In the genomic region with DNA sequence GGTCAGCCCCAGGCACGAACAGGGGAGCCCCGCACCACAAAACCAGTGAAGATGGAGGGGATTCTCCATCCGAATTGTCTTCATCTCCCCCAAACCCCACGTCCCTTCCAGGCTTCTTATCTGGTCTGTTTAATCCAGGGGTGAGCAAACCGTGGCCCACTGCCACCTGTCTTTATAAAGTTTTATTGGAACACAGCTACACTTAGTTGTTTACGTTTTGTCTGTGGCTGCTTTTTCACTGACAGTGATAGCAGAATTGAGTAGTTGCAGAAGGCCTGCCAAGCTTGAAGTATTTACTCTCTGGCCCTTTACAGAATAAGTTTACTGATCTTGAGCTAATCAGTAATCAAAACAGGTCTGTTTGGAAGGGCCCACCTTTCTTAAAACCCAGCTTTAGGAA, we compare ENCODE assay signal across 1 cellular context.
TF ChIP-seq lines count a peak whose summit lies in the region.

No MANE protein-coding gene starts in this region.

TF ChIP-seq in GM12878, 131 proteins besides CTCF, POLR2A, EP300 and RAD21:
- TF ChIP-seq MEF2A (IDR thresholded peaks at IDR 0.05; ENCODE audit: insufficient read depth, low read depth, low read length): no peak
- TF ChIP-seq, protein P1, sequence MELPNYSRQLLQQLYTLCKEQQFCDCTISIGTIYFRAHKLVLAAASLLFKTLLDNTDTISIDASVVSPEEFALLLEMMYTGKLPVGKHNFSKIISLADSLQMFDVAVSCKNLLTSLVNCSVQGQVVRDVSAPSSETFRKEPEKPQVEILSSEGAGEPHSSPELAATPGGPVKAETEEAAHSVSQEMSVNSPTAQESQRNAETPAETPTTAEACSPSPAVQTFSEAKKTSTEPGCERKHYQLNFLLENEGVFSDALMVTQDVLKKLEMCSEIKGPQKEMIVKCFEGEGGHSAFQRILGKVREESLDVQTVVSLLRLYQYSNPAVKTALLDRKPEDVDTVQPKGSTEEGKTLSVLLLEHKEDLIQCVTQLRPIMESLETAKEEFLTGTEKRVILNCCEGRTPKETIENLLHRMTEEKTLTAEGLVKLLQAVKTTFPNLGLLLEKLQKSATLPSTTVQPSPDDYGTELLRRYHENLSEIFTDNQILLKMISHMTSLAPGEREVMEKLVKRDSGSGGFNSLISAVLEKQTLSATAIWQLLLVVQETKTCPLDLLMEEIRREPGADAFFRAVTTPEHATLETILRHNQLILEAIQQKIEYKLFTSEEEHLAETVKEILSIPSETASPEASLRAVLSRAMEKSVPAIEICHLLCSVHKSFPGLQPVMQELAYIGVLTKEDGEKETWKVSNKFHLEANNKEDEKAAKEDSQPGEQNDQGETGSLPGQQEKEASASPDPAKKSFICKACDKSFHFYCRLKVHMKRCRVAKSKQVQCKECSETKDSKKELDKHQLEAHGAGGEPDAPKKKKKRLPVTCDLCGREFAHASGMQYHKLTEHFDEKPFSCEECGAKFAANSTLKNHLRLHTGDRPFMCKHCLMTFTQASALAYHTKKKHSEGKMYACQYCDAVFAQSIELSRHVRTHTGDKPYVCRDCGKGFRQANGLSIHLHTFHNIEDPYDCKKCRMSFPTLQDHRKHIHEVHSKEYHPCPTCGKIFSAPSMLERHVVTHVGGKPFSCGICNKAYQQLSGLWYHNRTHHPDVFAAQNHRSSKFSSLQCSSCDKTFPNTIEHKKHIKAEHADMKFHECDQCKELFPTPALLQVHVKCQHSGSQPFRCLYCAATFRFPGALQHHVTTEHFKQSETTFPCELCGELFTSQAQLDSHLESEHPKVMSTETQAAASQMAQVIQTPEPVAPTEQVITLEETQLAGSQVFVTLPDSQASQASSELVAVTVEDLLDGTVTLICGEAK (IDR thresholded peaks at IDR 0.05; ENCODE audit: borderline replicate concordance): peak; percentile 73
